In genomic region chr14:72420749-72421452, GRCh38 we compare ENCODE assay signal across 8 cellular contexts.
DNase-seq lines count a peak whose midpoint lies in the region; ATAC-seq lines count a peak whose summit lies in the region.

No MANE protein-coding gene starts in this region.

- intact Hi-C loops in activated CD4-positive, alpha-beta T cell treated with anti-CD3 and anti-CD28 coated beads, Interleukin-2, amount 10 ng/mL, durations not matched to agents 24 days and 14 days (cut with micrococcal nuclease): loop anchor here (1.0 to 10.0 kb wide), 3 partner anchors 106 to 398 kb away; no protein-coding TSS in a partner anchor

- peak overlapping the region; percentile 55 for H3K4me3 Mint-ChIP-seq in activated CD4-positive, alpha-beta T cell treated with anti-CD3 and anti-CD28 coated beads, Interleukin-2, amount 10 ng/mL, durations not matched to agents 24 days and 14 days

- DNase-seq in activated gamma-delta T cell treated with Interleukin-2 at 50 U/mL for 16 hours (peak; percentile 63), activated gamma-delta T cell (lab: John Stamatoyannopoulos, UW) (no peak), NCI-H345 treated with DMSO at 0.1 percent for 48 hours (lab: John Stamatoyannopoulos, UW; ENCODE audit: unreplicated experiment) (peak; percentile 14), dermis microvascular lymphatic vessel endothelial cell (ENCODE audit: low read depth in 2 of 2) (peak; percentile 16 to 61), lung microvascular endothelial cell (ENCODE audit: low read depth in 2 of 2) (peak; percentile 57 to 63)
- DNase-seq in activated CD4-positive, alpha-beta T cell treated with anti-CD3 and anti-CD28 coated beads, Interleukin-2, amount 10 ng/mL, durations not matched to agents 24 days and 14 days: peak; percentile 95
- peak; percentile 46 for DNase-seq in stimulated activated CD8-positive, alpha-beta memory T cell treated with anti-CD3 and anti-CD28 coated beads, Interleukin-15, amount 100 ng/mL, for 1 hour (ENCODE audit: low read depth)

- peaks cover 4% of the 10 kb centered on the region for H3K27me3 Mint-ChIP-seq in activated CD4-positive, alpha-beta T cell treated with anti-CD3 and anti-CD28 coated beads, Interleukin-2, amount 10 ng/mL, durations not matched to agents 24 days and 14 days

- H3K27ac Mint-ChIP-seq in activated CD4-positive, alpha-beta T cell treated with anti-CD3 and anti-CD28 coated beads, Interleukin-2, amount 10 ng/mL, durations not matched to agents 24 days and 14 days: peak overlapping the region; percentile 69

- peaks cover 16% of the 10 kb centered on the region for H3K36me3 Mint-ChIP-seq in activated CD4-positive, alpha-beta T cell treated with anti-CD3 and anti-CD28 coated beads, Interleukin-2, amount 10 ng/mL, durations not matched to agents 24 days and 14 days (ENCODE audit: low read depth)

- no peak for ATAC-seq in GM18868 (IDR thresholded peaks at IDR 0.05; ENCODE audit: unreplicated experiment)

- peaks cover 25% of the 10 kb centered on the region for H3K4me1 Mint-ChIP-seq in activated CD4-positive, alpha-beta T cell treated with anti-CD3 and anti-CD28 coated beads, Interleukin-2, amount 10 ng/mL, durations not matched to agents 24 days and 14 days

- H3K9me3 Mint-ChIP-seq in activated CD4-positive, alpha-beta T cell treated with anti-CD3 and anti-CD28 coated beads, Interleukin-2, amount 10 ng/mL, durations not matched to agents 24 days and 14 days: peaks cover 5% of the 10 kb centered on the region
